Comparison of ENCODE assay signal across 16 cellular contexts in genomic region chr9:129936222-129936621, GRCh38.
DNase-seq lines count a peak whose midpoint lies in the region; FAIRE-seq and TF ChIP-seq lines count a peak whose summit lies in the region.
"Had no signal": no experiment of that assay in that cellular context is flagged by ENCODE, and none has a peak within 500 bp of the region (broad histone marks: within the 10 kb centered on the region; RNA-seq: fewer than 3 reads in every experiment).

No MANE protein-coding gene starts in this region.

- no peak overlapping the region for H3K18ac ChIP-seq in H1 (ENCODE audit: extremely low read depth, low read length)

- H4K8ac ChIP-seq in H1 (ENCODE audit: extremely low read depth, insufficient read depth, low read length) = no peak overlapping the region

- no peak overlapping the region for H3K4me2 ChIP-seq in H1 (ENCODE audit: insufficient read depth in 1 of 2, low read depth in 2 of 2, low read length in 2 of 2)
- H3K4me2 ChIP-seq: smooth muscle cell had no signal

- no peak overlapping the region for H4K91ac ChIP-seq in H1 (replicated peaks; ENCODE audit: insufficient read length, low read length)

- H4K20me1 ChIP-seq in H1 (replicated peaks in 1 of 2; ENCODE audit: control insufficient read depth in 1 of 2, insufficient read depth in 2 of 2, low read length in 2 of 2) = no peaks in the 10 kb centered on the region

- no peak overlapping the region for H2BK5ac ChIP-seq in H1 (ENCODE audit: low read depth, low read length)

- H2AK5ac ChIP-seq in H1 (ENCODE audit: low read depth, low read length) = no peak overlapping the region

- TF ChIP-seq CTCF in H1 (IDR thresholded peaks at IDR 0.05; ENCODE audit: control extremely low read depth in 1 of 3, insufficient read depth in 1 of 3, low read depth in 1 of 3, low read length in 3 of 3) (no peak), sigmoid colon (IDR thresholded peaks at IDR 0.05) (no peak)

- H2AFZ ChIP-seq in H1 (ENCODE audit: low read length) = no peak overlapping the region

- DNase-seq in NCI-H524 (lab: John Stamatoyannopoulos, UW) (peak; percentile 16 to 47), NCI-H524 treated with DMSO at 0.1 percent for 48 hours (lab: John Stamatoyannopoulos, UW) (no peak), NCI-H69 (lab: John Stamatoyannopoulos, UW) (peak; percentile 20), H1 (ENCODE audit: low read depth in 1 of 2, low spot score in 2 of 2) (no peak), sigmoid colon (no peak), activated gamma-delta T cell (lab: John Stamatoyannopoulos, UW) (no peak), AG08395 (ENCODE audit: low spot score) (no peak)
- DNase-seq in stimulated activated CD4-positive, alpha-beta T cell treated with anti-CD3 and anti-CD28 coated beads, Interleukin-2, amount 100 ng/mL, for 24 hours = no peak
- DNase-seq: activated gamma-delta T cell treated with Interleukin-2 at 50 U/mL for 16 hours; central memory CD4-positive, alpha-beta T cell; OCI-M1; tibial artery had no signal

- WGBS in H1 (ENCODE audit: extremely low coverage in 1 of 2, insufficient coverage in 1 of 2, insufficient read length in 1 of 2, insufficient replicate concordance in 2 of 2, low coverage in 1 of 2, low lambda C conversion rate in 2 of 2, missing lambda C conversion rate in 1 of 2), 2 experiments = 73% methylated on average over 5 of the region's 5 CpGs; no CpG with 5 or more reads in 1 of the 2 experiments
- 69 to 74% methylated on average over 5 of the region's 5 CpGs for WGBS in sigmoid colon, 2 donors

- no peaks in the 10 kb centered on the region for H3K23me2 ChIP-seq in H1 (ENCODE audit: low read depth, low read length)

- H3K79me2 ChIP-seq in H1 (ENCODE audit: control insufficient read depth in 1 of 2, insufficient read depth in 2 of 2, low read length in 2 of 2) = no peaks in the 10 kb centered on the region

- FAIRE-seq in H1 (lab: Jason Lieb, UNC) = no peak
- FAIRE-seq: A204.1, D721Med had no signal

- TF ChIP-seq POLR2A in H1 (IDR thresholded peaks at IDR 0.05; ENCODE audit: control extremely low read depth in 1 of 2, low read depth in 2 of 2, low read length in 2 of 2) (no peak), sigmoid colon (IDR thresholded peaks at IDR 0.05) (no peak)

- H3K27ac ChIP-seq in H1 (ENCODE audit: low read depth, low read length) (no peak overlapping the region), sigmoid colon (peak overlapping the region; percentile 75 to 88 (median 82))
- H3K27ac ChIP-seq: neutrophil had no signal

- H3K4ac ChIP-seq in H1 (replicated peaks; ENCODE audit: insufficient read length, low read depth, low read length) = no peak overlapping the region

- POLR2A ChIA-PET in H1 (lab: Charles Lee; ENCODE audit: partially characterized antibody) = interaction anchor here (1.0 kb wide), 1 partner anchor 107 kb away, joined by 4 read pairs; the partner anchor contains the start of gene FNBP1

- intact Hi-C loops in sigmoid colon (cut with DNase I) = no loop called here

- no peak overlapping the region for H2BK12ac ChIP-seq in H1 (ENCODE audit: low read depth, low read length)

- no peak overlapping the region for H3K14ac ChIP-seq in H1 (ENCODE audit: insufficient read length)

- no peak for TF ChIP-seq RAD21 in H1 (IDR thresholded peaks at IDR 0.05 in 1 of 2, conservative IDR thresholded peaks at IDR 0.05 in 1 of 2; ENCODE audit: low read depth in 2 of 2, low read length in 2 of 2)

- no peak overlapping the region for H3K9ac ChIP-seq in H1 (replicated peaks in 1 of 4; ENCODE audit: extremely low read depth in 1 of 4, low read depth in 3 of 4, low read length in 3 of 4)

- no peak overlapping the region for H3K4me3 ChIP-seq in H1 (ENCODE audit: extremely low read depth in 1 of 4, insufficient read depth in 2 of 4, low read depth in 3 of 4, low read length in 4 of 4)
- no peak overlapping the region for H3K4me3 ChIP-seq in sigmoid colon
- H3K4me3 ChIP-seq: smooth muscle cell, tibial artery had no signal

- no peak overlapping the region for H2BK120ac ChIP-seq in H1 (replicated peaks; ENCODE audit: low read depth, low read length)

- no peak overlapping the region for H3K23ac ChIP-seq in H1 (ENCODE audit: insufficient read length)

- no peak overlapping the region for H4K5ac ChIP-seq in H1 (ENCODE audit: insufficient read length, low read depth, low read length)

- CTCF ChIA-PET in H1 (lab: Charles Lee; ENCODE audit: partially characterized antibody) = interaction anchor here (0.6 to 0.7 kb wide), 2 partner anchors 11 to 455 kb away, joined by 4 read pairs; no protein-coding TSS in a partner anchor

- no peak overlapping the region for H2BK15ac ChIP-seq in H1 (ENCODE audit: low read length)

- TF ChIP-seq EP300 in H1 (IDR thresholded peaks at IDR 0.05; ENCODE audit: borderline replicate concordance in 1 of 2, low read depth in 2 of 2, low read length in 2 of 2) = no peak
- TF ChIP-seq EP300 in sigmoid colon (IDR thresholded peaks at IDR 0.05) = no peak

- no peak overlapping the region for H3K56ac ChIP-seq in H1 (replicated peaks; ENCODE audit: insufficient read length, low read depth, low read length)

- peaks cover 0 to 4% (median 1%) of the 10 kb centered on the region in 4 experiments; a peak in 4 of 7 replicates for H3K4me1 ChIP-seq in H1 (replicated peaks in 1 of 4; ENCODE audit: control insufficient read depth in 3 of 4, insufficient read depth in 4 of 4, low read length in 3 of 4)
- peaks cover 0 to 84% (median 74%) of the 10 kb centered on the region in 4 donors for H3K4me1 ChIP-seq in sigmoid colon

- H3K27me3 ChIP-seq in H1 (replicated peaks in 1 of 4; ENCODE audit: control insufficient read depth in 3 of 4, extremely low read depth in 1 of 4, insufficient read depth in 3 of 4, low read length in 3 of 4) (no peaks in the 10 kb centered on the region), sigmoid colon (no peaks in the 10 kb centered on the region)
- H3K27me3 ChIP-seq: neutrophil, tibial artery had no signal

- H3K79me1 ChIP-seq in H1 (ENCODE audit: low read depth, low read length) = no peaks in the 10 kb centered on the region

- H3K9me3 ChIP-seq in H1 (ENCODE audit: insufficient read depth in 2 of 2, low read depth in 1 of 2, low read length in 1 of 2) (no peaks in the 10 kb centered on the region), sigmoid colon (no peaks in the 10 kb centered on the region)
- H3K9me3 ChIP-seq: neutrophil, tibial artery had no signal

- H3K36me3 ChIP-seq in H1 (ENCODE audit: control insufficient read depth in 2 of 4, insufficient read depth in 4 of 4, low read length in 3 of 4) (no peaks in the 10 kb centered on the region), sigmoid colon (no peaks in the 10 kb centered on the region)
- H3K36me3 ChIP-seq: neutrophil, tibial artery had no signal

- H2BK20ac ChIP-seq in H1 (ENCODE audit: low read length) = 0 out of 2 replicates have a peak overlapping the region, but pooled peaks have one; percentile 25

TF ChIP-seq in H1, 55 proteins besides CTCF, POLR2A, EP300 and RAD21:
- TF ChIP-seq RBBP5 (IDR thresholded peaks at IDR 0.05; ENCODE audit: borderline replicate concordance, low read depth, low read length) (no peak), KDM1A (IDR thresholded peaks at IDR 0.05; ENCODE audit: borderline replicate concordance, low read length) (no peak), ASH2L (IDR thresholded peaks at IDR 0.05; ENCODE audit: low read length) (no peak), MAFK (IDR thresholded peaks at IDR 0.05; ENCODE audit: low read depth, low read length) (no peak), ATF2 (IDR thresholded peaks at IDR 0.05; ENCODE audit: low read length) (no peak), SUZ12 (IDR thresholded peaks at IDR 0.05; ENCODE audit: low read length) (no peak), SIN3A (conservative IDR thresholded peaks at IDR 0.05 in 1 of 2, IDR thresholded peaks at IDR 0.05 in 1 of 2; ENCODE audit: low read depth in 1 of 2, low read length in 2 of 2) (no peak), SAP30 (IDR thresholded peaks at IDR 0.05; ENCODE audit: insufficient read depth, insufficient replicate concordance, low read length) (no peak), TEAD4 (IDR thresholded peaks at IDR 0.05; ENCODE audit: low read depth, low read length) (no peak), HDAC2 (IDR thresholded peaks at IDR 0.05; ENCODE audit: borderline replicate concordance in 1 of 2, low read depth in 2 of 2, low read length in 2 of 2) (no peak), SP4 (IDR thresholded peaks at IDR 0.05; ENCODE audit: low read length) (no peak), CBX8 (IDR thresholded peaks at IDR 0.05; ENCODE audit: borderline replicate concordance, low read depth, low read length) (no peak), BACH1 (IDR thresholded peaks at IDR 0.05; ENCODE audit: low read length) (no peak), RNF2 (IDR thresholded peaks at IDR 0.05; ENCODE audit: borderline replicate concordance, low read depth, low read length, missing control alignments, poor library complexity, severe bottlenecking) (no peak), CREB1 (IDR thresholded peaks at IDR 0.05) (no peak), CEBPB (IDR thresholded peaks at IDR 0.05; ENCODE audit: low read depth, low read length) (no peak), POLR2AphosphoS5 (IDR thresholded peaks at IDR 0.05; ENCODE audit: low read depth, low read length) (no peak)
- TF ChIP-seq, protein P1, sequence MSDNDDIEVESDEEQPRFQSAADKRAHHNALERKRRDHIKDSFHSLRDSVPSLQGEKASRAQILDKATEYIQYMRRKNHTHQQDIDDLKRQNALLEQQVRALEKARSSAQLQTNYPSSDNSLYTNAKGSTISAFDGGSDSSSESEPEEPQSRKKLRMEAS (IDR thresholded peaks at IDR 0.05) = no peak

Comparison
In these comparisons a context has a peak if more than half of its experiments do, and no peak if none do; other contexts are left out.
1. DNase-seq: peak in NCI-H524 (2 of 2) and NCI-H69 (single experiment); none in NCI-H524 treated with DMSO at 0.1 percent for 48 hours (single experiment), H1 (0 of 2), sigmoid colon (single experiment), activated gamma-delta T cell (single experiment), AG08395 (single experiment) and stimulated activated CD4-positive, alpha-beta T cell treated with anti-CD3 and anti-CD28 coated beads, Interleukin-2, amount 100 ng/mL, for 24 hours (0 of 2).